Comparison of ENCODE assay signal across 21 cellular contexts in the genomic region with DNA sequence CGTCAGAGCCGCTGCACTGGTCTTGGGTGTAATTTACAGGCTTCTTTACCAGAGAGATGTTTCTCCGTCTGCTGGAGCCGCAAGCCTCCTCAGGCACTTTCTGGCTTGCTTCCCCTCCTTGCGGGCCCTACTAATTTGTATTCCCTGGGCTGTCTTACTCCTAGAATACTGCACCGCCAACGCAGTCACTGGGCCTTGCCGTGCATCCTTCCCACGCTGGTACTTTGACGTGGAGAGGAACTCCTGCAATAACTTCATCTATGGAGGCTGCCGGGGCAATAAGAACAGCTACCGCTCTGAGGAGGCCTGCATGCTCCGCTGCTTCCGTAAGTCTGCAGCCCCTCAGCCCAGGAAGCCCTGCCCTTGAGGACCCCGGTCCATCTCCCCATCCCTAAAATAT. TPM values are rescaled to one million over a fixed set of nuclear protein-coding genes. Genes with fewer than 3 reads are reported as not detected.
DNase-seq lines count a peak whose midpoint lies in the region; ATAC-seq and TF ChIP-seq lines count a peak whose summit lies in the region.
"Had no signal": no experiment of that assay in that cellular context is flagged by ENCODE, and none has a peak within 500 bp of the region (broad histone marks: within the 10 kb centered on the region; RNA-seq: fewer than 3 reads in every experiment).

No MANE protein-coding gene starts in this region.

- H3K27ac ChIP-seq in suprapubic skin = peak overlapping the region; percentile 91
- H3K27ac ChIP-seq in tibial artery = no peak overlapping the region
- H3K27ac ChIP-seq: cardiac muscle cell, right lobe of liver had no signal

- no peak for DNase-seq in HFFc6
- DNase-seq in nephron progenitor cell = no peak
- no peak for DNase-seq in suprapubic skin (ENCODE audit: low spot score in 2 of 2)
- DNase-seq in tibial artery = no peak
- DNase-seq in AG08395 (ENCODE audit: low spot score) = no peak
- DNase-seq in NCI-H2227 treated with DMSO at 0.1 percent for 48 hours (lab: John Stamatoyannopoulos, UW) = no peak
- DNase-seq: activated CD4-positive, alpha-beta T cell treated with anti-CD3 and anti-CD28 coated beads for 48 hours; activated effector memory CD4-positive, alpha-beta T cell treated with anti-CD3 and anti-CD28 coated beads, Interleukin-2, amount 50 U/mL, for 16 hours; glutamatergic neuron; Karpas-422; NCI-H1048; NCI-H2081; NCI-H524; right lobe of liver; Right ventricle myocardium superior; stimulated activated CD4-positive, alpha-beta T cell treated with anti-CD3 and anti-CD28 coated beads, Interleukin-1b, Interleukin-23, amount 100 ng/mL, for 48 hours had no signal

- 94% methylated on average over 10 of the region's 15 CpGs for WGBS in suprapubic skin

- H3K4me3 Mint-ChIP-seq in HFFc6 (no peak overlapping the region), nephron progenitor cell (no peak overlapping the region)
- H3K4me3 Mint-ChIP-seq in dendritic cell treated with granulocyte-macrophage colony-stimulating factor and Interleukin-4, amounts not matched to agents 40 ng/mL and 50 ng/mL, for 4 days = no peak overlapping the region
- H3K4me3 Mint-ChIP-seq: stimulated activated naive CD8-positive, alpha-beta T cell treated with anti-CD3 and anti-CD28 coated beads, Interleukin-15, Interleukin-2, amounts not matched to agents 100 ng/mL and 50 ng/mL, for 24 hours had no signal

- H3K4me3 ChIP-seq in suprapubic skin = no peak overlapping the region
- no peak overlapping the region for H3K4me3 ChIP-seq in tibial artery
- H3K4me3 ChIP-seq: cardiac muscle cell, left lung, right lobe of liver had no signal

- H3K27ac Mint-ChIP-seq in HFFc6 (peak overlapping the region; percentile 13; the same call in 1 of the 2 replicates), nephron progenitor cell (peak overlapping the region; percentile 57)
- peak overlapping the region; percentile 59 for H3K27ac Mint-ChIP-seq in dendritic cell treated with granulocyte-macrophage colony-stimulating factor and Interleukin-4, amounts not matched to agents 40 ng/mL and 50 ng/mL, for 4 days
- H3K27ac Mint-ChIP-seq: stimulated activated naive CD8-positive, alpha-beta T cell treated with anti-CD3 and anti-CD28 coated beads, Interleukin-15, Interleukin-2, amounts not matched to agents 100 ng/mL and 50 ng/mL, for 24 hours had no signal

- peaks cover 30% of the 10 kb centered on the region for H3K4me1 Mint-ChIP-seq in HFFc6 (ENCODE audit: low read depth)
- H3K4me1 Mint-ChIP-seq in dendritic cell treated with granulocyte-macrophage colony-stimulating factor and Interleukin-4, amounts not matched to agents 40 ng/mL and 50 ng/mL, for 4 days (ENCODE audit: low read depth) = peaks cover 72% of the 10 kb centered on the region
- H3K4me1 Mint-ChIP-seq in nephron progenitor cell = peaks cover 48% of the 10 kb centered on the region

- intact Hi-C loops in dendritic cell treated with granulocyte-macrophage colony-stimulating factor and Interleukin-4, amounts not matched to agents 40 ng/mL and 50 ng/mL, for 4 days (cut with micrococcal nuclease) = loop anchor here (5.0 kb wide), 1 partner anchor 43 kb away; no protein-coding TSS in a partner anchor
- intact Hi-C loops in tibial artery (cut with DNase I; ENCODE audit: low total_unique reads) = no loop called here

- H3K36me3 Mint-ChIP-seq in HFFc6 (ENCODE audit: low read depth) = no peaks in the 10 kb centered on the region
- H3K36me3 Mint-ChIP-seq in dendritic cell treated with granulocyte-macrophage colony-stimulating factor and Interleukin-4, amounts not matched to agents 40 ng/mL and 50 ng/mL, for 4 days (ENCODE audit: low read depth) = peaks cover 100% of the 10 kb centered on the region
- peaks cover 24% of the 10 kb centered on the region for H3K36me3 Mint-ChIP-seq in nephron progenitor cell (ENCODE audit: low read depth)

- H3K27me3 Mint-ChIP-seq in HFFc6 (ENCODE audit: insufficient read depth) = peaks cover 2% of the 10 kb centered on the region
- no peaks in the 10 kb centered on the region for H3K27me3 Mint-ChIP-seq in dendritic cell treated with granulocyte-macrophage colony-stimulating factor and Interleukin-4, amounts not matched to agents 40 ng/mL and 50 ng/mL, for 4 days
- H3K27me3 Mint-ChIP-seq in nephron progenitor cell (ENCODE audit: low read depth, poor library complexity) = no peaks in the 10 kb centered on the region
- H3K27me3 Mint-ChIP-seq: stimulated activated naive CD8-positive, alpha-beta T cell treated with anti-CD3 and anti-CD28 coated beads, Interleukin-15, Interleukin-2, amounts not matched to agents 100 ng/mL and 50 ng/mL, for 24 hours had no signal

- no peak for TF ChIP-seq POLR2A in suprapubic skin (IDR thresholded peaks at IDR 0.05)

- ATAC-seq in GM19023 (IDR thresholded peaks at IDR 0.05; ENCODE audit: unreplicated experiment) = no peak
- ATAC-seq: right lobe of liver had no signal

- H3K36me3 ChIP-seq in suprapubic skin (peaks cover 28% of the 10 kb centered on the region), tibial artery (peaks cover 7 to 56% (median 20%) of the 10 kb centered on the region in 3 donors)
- H3K36me3 ChIP-seq: right lobe of liver had no signal

- H3K9me3 ChIP-seq in suprapubic skin (no peaks in the 10 kb centered on the region), tibial artery (no peaks in the 10 kb centered on the region)
- H3K9me3 ChIP-seq: left lung, right lobe of liver had no signal

- TF ChIP-seq CTCF in HFFc6 (IDR thresholded peaks at IDR 0.05) = no peak
- TF ChIP-seq CTCF in nephron progenitor cell (IDR thresholded peaks at IDR 0.05) = no peak
- TF ChIP-seq CTCF in suprapubic skin (IDR thresholded peaks at IDR 0.05) = no peak
- no peak for TF ChIP-seq CTCF in tibial artery (IDR thresholded peaks at IDR 0.05)

- H3K9me3 Mint-ChIP-seq in HFFc6 (no peaks in the 10 kb centered on the region), nephron progenitor cell (no peaks in the 10 kb centered on the region)
- no peaks in the 10 kb centered on the region for H3K9me3 Mint-ChIP-seq in dendritic cell treated with granulocyte-macrophage colony-stimulating factor and Interleukin-4, amounts not matched to agents 40 ng/mL and 50 ng/mL, for 4 days
- H3K9me3 Mint-ChIP-seq: stimulated activated naive CD8-positive, alpha-beta T cell treated with anti-CD3 and anti-CD28 coated beads, Interleukin-15, Interleukin-2, amounts not matched to agents 100 ng/mL and 50 ng/mL, for 24 hours had no signal

- peaks cover 55% of the 10 kb centered on the region for H3K4me1 ChIP-seq in suprapubic skin
- peaks cover 0 to 18% (median 0%) of the 10 kb centered on the region in 4 donors for H3K4me1 ChIP-seq in tibial artery

- H3K27me3 ChIP-seq in suprapubic skin (no peaks in the 10 kb centered on the region), tibial artery (no peaks in the 10 kb centered on the region)
- H3K27me3 ChIP-seq: cardiac muscle cell, left lung, right lobe of liver had no signal

- TF ChIP-seq EP300 in suprapubic skin (IDR thresholded peaks at IDR 0.05) = no peak

RNA-seq across cellular contexts. Expression of a gene that starts 14.1 kb away (rescaled TPM):
- not detected for total RNA-seq in HFFc6 (2021; fragmentation: NEBNext Ultra II Directional; extraction: Animal tissue kit (Norgen Biotek cat#: 25700))
- total RNA-seq in suprapubic skin = 100 to 1,000 TPM; 182 to 452 (median 349) TPM

RNA-seq across cellular contexts. Expression of a gene that starts 25.6 kb away (rescaled TPM):
- total RNA-seq in HFFc6 (2021; fragmentation: NEBNext Ultra II Directional; extraction: Animal tissue kit (Norgen Biotek cat#: 25700)) = 1 to 10 TPM in 3 of 6 experiments, under 1 TPM in 3; 0.76 to 4.1 (median 0.98) TPM
- 100 to 1,000 TPM; 359 to 639 (median 494) TPM for total RNA-seq in suprapubic skin

RNA-seq across cellular contexts. Expression of a gene that starts 25.8 kb away (rescaled TPM):
- total RNA-seq in HFFc6 (2021; fragmentation: NEBNext Ultra II Directional; extraction: Animal tissue kit (Norgen Biotek cat#: 25700)) = 10 to 100 TPM; 80.8 to 98.5 (median 86.6) TPM
- 10 to 100 TPM; 14.2 to 36.4 (median 26.1) TPM for total RNA-seq in suprapubic skin

RNA-seq across cellular contexts. Expression of a gene that starts 29.7 kb away (rescaled TPM):
- total RNA-seq in HFFc6 (2021; fragmentation: NEBNext Ultra II Directional; extraction: Animal tissue kit (Norgen Biotek cat#: 25700)) = 1 to 10 TPM; 2.6 to 9.2 (median 2.9) TPM
- 10 to 100 TPM; 18.6 to 27.4 (median 22.8) TPM for total RNA-seq in suprapubic skin

RNA-seq across cellular contexts. Expression of a gene that starts 33.8 kb away (rescaled TPM):
- total RNA-seq in HFFc6 (2021; fragmentation: NEBNext Ultra II Directional; extraction: Animal tissue kit (Norgen Biotek cat#: 25700)) = under 1 TPM in 2 of 6 experiments, not detected in 4; 0.35 to 0.81 TPM
- total RNA-seq in suprapubic skin = 10 to 100 TPM in 1 of 4 donors, 1 to 10 TPM in 3; 2.3 to 13.3 (median 7.7) TPM

Comparison
In these comparisons a context has a peak if more than half of its experiments do, and no peak if none do; other contexts are left out.
1. RNA of a gene that starts 14.1 kb away (total RNA-seq): 182 to 452 TPM in suprapubic skin; not detected in HFFc6; every median in the first group is over 100 times any median in the second.
2. RNA of a gene that starts 25.6 kb away (total RNA-seq): 359 to 639 TPM in suprapubic skin; 0.76 to 4.1 TPM in HFFc6; every median in the first group is over 10 times any median in the second.
3. Peak in every context shown above with its lines, with median percentiles within 50 percentile points of each other: H3K27ac Mint-ChIP-seq.